Comparison of ENCODE assay signal across 8 cellular contexts in the genomic region with DNA sequence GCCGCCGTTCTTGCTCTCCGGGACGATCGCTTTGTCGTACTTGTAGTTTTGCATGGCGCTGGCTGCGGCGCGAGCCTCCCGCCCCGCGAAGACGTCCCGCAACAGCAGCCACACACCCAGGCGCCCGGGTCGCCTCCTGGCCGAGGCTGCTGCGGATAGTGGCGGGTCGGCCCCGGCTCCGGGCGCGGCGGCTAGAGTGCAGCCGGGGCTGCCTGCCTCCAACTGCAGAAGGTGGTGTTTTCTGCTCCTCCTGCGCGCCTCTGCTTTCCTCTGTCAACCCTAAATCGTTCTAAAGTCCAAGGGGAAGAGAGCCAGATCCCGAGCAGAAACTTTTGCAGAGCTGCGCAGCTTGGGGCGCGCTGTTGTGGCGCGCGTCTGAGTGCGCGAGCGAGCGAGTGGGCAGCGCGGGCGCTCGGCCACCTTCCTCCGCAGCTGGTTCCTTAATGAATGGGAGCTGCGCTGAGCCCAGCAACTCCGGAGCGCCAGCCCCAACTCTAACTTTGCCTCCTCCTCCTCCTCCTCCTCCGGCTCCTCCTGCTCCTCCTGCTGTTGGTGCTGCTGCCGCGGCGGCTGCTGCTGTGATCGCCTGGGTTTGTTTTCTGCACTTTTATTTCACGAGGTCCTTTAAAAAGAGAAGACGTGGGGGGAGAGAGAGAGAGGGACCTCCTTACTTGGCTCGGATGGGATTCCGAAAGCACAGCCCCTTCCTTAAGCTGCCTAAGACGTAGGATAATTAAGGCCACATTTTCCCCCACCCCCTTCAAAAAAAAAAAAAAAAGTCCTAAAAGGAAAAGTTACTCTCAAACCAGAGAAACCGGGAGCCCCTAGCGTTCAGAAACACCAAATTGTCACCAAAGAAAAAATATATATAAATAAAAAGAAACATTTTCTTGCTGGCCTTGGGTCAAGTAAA. TPM values are rescaled to one million over a fixed set of nuclear protein-coding genes. Genes with fewer than 3 reads are reported as not detected.
DNase-seq lines count a peak whose midpoint lies in the region; ATAC-seq and TF ChIP-seq lines count a peak whose summit lies in the region.

Gene PLPP3, minus strand, starts transcription at position 601 of the 913 bp plus-strand sequence. Its CDS starts 547 bp downstream, at position 54.

- peak within 1 kb of the TSS; percentile 60 for H3K27ac ChIP-seq in brain microvascular endothelial cell
- peak within 1 kb of the TSS; percentile 91 to 95 for H3K27ac ChIP-seq in prostate gland
- no peak within 1 kb of the TSS for H3K27ac ChIP-seq in CD8-positive, alpha-beta memory T cell (ENCODE audit: low read depth, low read length)

- TF ChIP-seq CTCF in brain microvascular endothelial cell (IDR thresholded peaks at IDR 0.05; ENCODE audit: low read depth, low read length, missing control alignments) (peak; percentile 48), prostate gland (IDR thresholded peaks at IDR 0.05) (peak; percentile 30 to 41 (median 40))

- CTCF ChIA-PET in CD8-positive, alpha-beta memory T cell (lab: Charles Lee) = no interaction called here

- peak within 1 kb of the TSS in 3 of 7 donors; percentile 9 to 43 (median 42) for H3K4me3 Mint-ChIP-seq in CD8-positive, alpha-beta memory T cell

- peaks cover 0 to 1% (median 0%) of the 10 kb centered on the region in 5 donors for H3K9me3 Mint-ChIP-seq in CD8-positive, alpha-beta memory T cell

- H3K9me3 ChIP-seq in prostate gland = no peaks in the 10 kb centered on the region
- no peaks in the 10 kb centered on the region for H3K9me3 ChIP-seq in CD8-positive, alpha-beta memory T cell (ENCODE audit: low read length)

- under 1% methylated on average over 62 of the region's 62 CpGs for WGBS in prostate gland

- peak; percentile 84 for TF ChIP-seq POLR2A in prostate gland (IDR thresholded peaks at IDR 0.05)

- H3K27me3 Mint-ChIP-seq in CD8-positive, alpha-beta memory T cell = peaks cover 35 to 57% of the 10 kb centered on the region in 2 donors

- H3K4me1 ChIP-seq in prostate gland (replicated peaks) = no peaks in the 10 kb centered on the region
- H3K4me1 ChIP-seq in CD8-positive, alpha-beta memory T cell (ENCODE audit: insufficient read depth, low read length) = no peaks in the 10 kb centered on the region

- ATAC-seq in HG03354 (IDR thresholded peaks at IDR 0.05; ENCODE audit: poor library complexity, severe bottlenecking, unreplicated experiment) = peak; percentile 50

- no peaks in the 10 kb centered on the region for H3K36me3 ChIP-seq in brain microvascular endothelial cell (replicated peaks)
- H3K36me3 ChIP-seq in prostate gland = no peaks in the 10 kb centered on the region
- H3K36me3 ChIP-seq in CD8-positive, alpha-beta memory T cell (ENCODE audit: insufficient read depth, low read length) = no peaks in the 10 kb centered on the region

- no peaks in the 10 kb centered on the region for H3K36me3 Mint-ChIP-seq in CD8-positive, alpha-beta memory T cell

- in situ Hi-C loops in brain microvascular endothelial cell (cut with HindIII; ENCODE audit: low pct_ligation_motif_present, low sequenced_read_pairs) = no loop called here

- POLR2A ChIA-PET in CD8-positive, alpha-beta memory T cell (lab: Charles Lee) = no interaction called here

- H3K4me3 ChIP-seq in brain microvascular endothelial cell (ENCODE audit: low read depth, low read length) (peak within 1 kb of the TSS; percentile 82), prostate gland (peak within 1 kb of the TSS; percentile 74 to 88)
- no peak within 1 kb of the TSS for H3K4me3 ChIP-seq in CD8-positive, alpha-beta memory T cell (ENCODE audit: low read length)

- H3K4me1 Mint-ChIP-seq in CD8-positive, alpha-beta memory T cell = peaks cover 0 to 8% (median 0%) of the 10 kb centered on the region in 3 donors

- DNase-seq in EH (ENCODE audit: low read depth) = peak; percentile 95
- peak; percentile 78 for DNase-seq in NOMO-1 treated with dmso at 0.1 percent for 144 hours (lab: John Stamatoyannopoulos, UW; ENCODE audit: unreplicated experiment)
- DNase-seq in brain microvascular endothelial cell = peak; percentile 82
- peak in 47 of 51 donors; percentile 27 to 87 (median 72) for DNase-seq in hypothalamus (lab: John Stamatoyannopoulos, UW)
- DNase-seq in prostate gland (ENCODE audit: low spot score) = peak; percentile 89
- DNase-seq in AML-193 (lab: John Stamatoyannopoulos, UW) = no peak
- no peak for DNase-seq in CD8-positive, alpha-beta memory T cell

- intact Hi-C loops in prostate gland (cut with DNase I) = loop anchor here (2.0 to 10.0 kb wide), 10 partner anchors 104 to 1114 kb away; no protein-coding TSS in a partner anchor

- H3K27me3 ChIP-seq in brain microvascular endothelial cell (replicated peaks) (no peaks in the 10 kb centered on the region), prostate gland (replicated peaks; ENCODE audit: insufficient read depth) (no peaks in the 10 kb centered on the region)
- H3K27me3 ChIP-seq in CD8-positive, alpha-beta memory T cell (ENCODE audit: insufficient read depth, low read length, poor library complexity, severe bottlenecking) = peaks cover 10% of the 10 kb centered on the region

- no peak within 1 kb of the TSS for H3K27ac Mint-ChIP-seq in CD8-positive, alpha-beta memory T cell

RNA-seq across cellular contexts. Expression of gene PLPP3, which starts in this region (rescaled TPM):
- 100 to 1,000 TPM in 1 of 2 donors, 10 to 100 TPM in 1; 40.4 to 107 TPM for total RNA-seq in prostate gland
- under 1 TPM; 0.22 to 0.24 TPM for total RNA-seq in CD8-positive, alpha-beta memory T cell
- polyA plus RNA-seq in CD8-positive, alpha-beta memory T cell = not detected

Comparison
In these comparisons a context has a peak if more than half of its experiments do, and no peak if none do; other contexts are left out.
1. RNA of gene PLPP3 (total RNA-seq): 40.4 to 107 TPM in prostate gland; 0.22 to 0.24 TPM in CD8-positive, alpha-beta memory T cell; every median in the first group is over 10 times any median in the second.
2. DNase-seq: peak in EH (single experiment), NOMO-1 treated with dmso at 0.1 percent for 144 hours (single experiment), brain microvascular endothelial cell (single experiment), hypothalamus (47 of 51) and prostate gland (single experiment); none in AML-193 (0 of 2) and CD8-positive, alpha-beta memory T cell (0 of 5).